8 cellular contexts compared by ENCODE assay signal in genomic region chr3:141498592-141499223, GRCh38. TPM values are rescaled to one million over a fixed set of nuclear protein-coding genes. Genes with fewer than 3 reads are reported as not detected.
DNase-seq lines count a peak whose midpoint lies in the region; ATAC-seq, FAIRE-seq and TF ChIP-seq lines count a peak whose summit lies in the region.

No MANE protein-coding gene starts in this region.

- peaks cover 60% of the 10 kb centered on the region for H3K79me2 ChIP-seq in OCI-LY1 (ENCODE audit: insufficient read depth, low read length)

- peak overlapping the region in 9 of 10 donors; percentile 68 to 89 (median 82) for H3K4me3 Mint-ChIP-seq in naive thymus-derived CD4-positive, alpha-beta T cell

- H3K36me3 ChIP-seq in OCI-LY1 (ENCODE audit: insufficient read depth, low read length) (peaks cover 8% of the 10 kb centered on the region), aorta (ENCODE audit: control insufficient read depth in 1 of 2, insufficient read depth in 2 of 2, low read length in 1 of 2) (no peaks in the 10 kb centered on the region)
- H3K36me3 ChIP-seq in naive thymus-derived CD4-positive, alpha-beta T cell (ENCODE audit: control insufficient read depth in 2 of 3, insufficient read depth in 3 of 3, low read length in 3 of 3) = no peaks in the 10 kb centered on the region

- no peaks in the 10 kb centered on the region for H3K9me3 ChIP-seq in OCI-LY1 (ENCODE audit: low read length)
- no peaks in the 10 kb centered on the region for H3K9me3 ChIP-seq in naive thymus-derived CD4-positive, alpha-beta T cell (ENCODE audit: control insufficient read depth in 2 of 3, low read length in 3 of 3)
- no peaks in the 10 kb centered on the region for H3K9me3 ChIP-seq in aorta (ENCODE audit: control insufficient read depth, low read length)

- peak overlapping the region; percentile 68 for H3K4me2 ChIP-seq in OCI-LY1 (ENCODE audit: low read length)

- H2AFZ ChIP-seq in OCI-LY1 (ENCODE audit: low read length) = no peak overlapping the region

- H3K27me3 ChIP-seq in OCI-LY1 (ENCODE audit: insufficient read depth, low read length) (no peaks in the 10 kb centered on the region), aorta (ENCODE audit: control insufficient read depth in 1 of 2, insufficient read depth in 2 of 2, low read length in 1 of 2) (no peaks in the 10 kb centered on the region)
- no peaks in the 10 kb centered on the region for H3K27me3 ChIP-seq in naive thymus-derived CD4-positive, alpha-beta T cell (ENCODE audit: control insufficient read depth in 2 of 2, insufficient read depth in 2 of 2, low read length in 2 of 2)

- no peaks in the 10 kb centered on the region for H4K20me1 ChIP-seq in OCI-LY1 (ENCODE audit: insufficient read depth, low read length)

- no peak for TF ChIP-seq CTCF in OCI-LY1 (IDR thresholded peaks at IDR 0.05; ENCODE audit: low read length)

- 90 to 91% methylated on average over 6 of the region's 6 CpGs for WGBS in aorta, 2 donors

- peaks cover 14% of the 10 kb centered on the region for H3K4me1 ChIP-seq in OCI-LY1 (ENCODE audit: insufficient read depth, low read length, severe bottlenecking)
- H3K4me1 ChIP-seq in naive thymus-derived CD4-positive, alpha-beta T cell (ENCODE audit: control insufficient read depth in 2 of 2, insufficient read depth in 2 of 2, low read length in 2 of 2) = peaks cover 66 to 69% of the 10 kb centered on the region in 2 donors
- no peaks in the 10 kb centered on the region for H3K4me1 ChIP-seq in aorta (ENCODE audit: control insufficient read depth in 1 of 2, insufficient read depth in 2 of 2, low read length in 2 of 2)

- no peaks in the 10 kb centered on the region for H3K9me2 ChIP-seq in OCI-LY1 (ENCODE audit: low read depth, low read length)

- peaks cover 0 to 45% (median 18%) of the 10 kb centered on the region in 5 donors for H3K36me3 Mint-ChIP-seq in naive thymus-derived CD4-positive, alpha-beta T cell

- H3K4me1 Mint-ChIP-seq in naive thymus-derived CD4-positive, alpha-beta T cell = peaks cover 32 to 76% (median 50%) of the 10 kb centered on the region in 7 donors

- peaks cover 0 to 18% (median 0%) of the 10 kb centered on the region in 11 donors for H3K9me3 Mint-ChIP-seq in naive thymus-derived CD4-positive, alpha-beta T cell

- H3K27ac ChIP-seq in OCI-LY1 (ENCODE audit: low read depth, low read length, poor library complexity, severe bottlenecking) = peak overlapping the region; percentile 48
- H3K27ac ChIP-seq in naive thymus-derived CD4-positive, alpha-beta T cell (ENCODE audit: low read depth, low read length) = peak overlapping the region; percentile 73
- H3K27ac ChIP-seq in aorta (ENCODE audit: low read depth in 1 of 2, low read length in 2 of 2) = no peak overlapping the region

- H3F3A ChIP-seq in OCI-LY1 (ENCODE audit: insufficient read depth, low read length) = no peaks in the 10 kb centered on the region

- 0 out of 2 replicates have a peak overlapping the region, but pooled peaks have one; percentile 8 for H3K9ac ChIP-seq in OCI-LY1 (ENCODE audit: low read length)

- DNase-seq in GM18507 (ENCODE audit: extremely low spot score, insufficient read length, low read depth) (peak; percentile 39), aorta (peak in 1 of 2 donors; percentile 71), occipital lobe (lab: John Stamatoyannopoulos, UW) (no peak), NCI-H510A (lab: John Stamatoyannopoulos, UW) (no peak)
- DNase-seq in activated T-helper 1 cell treated with anti-CD3 and anti-CD28 coated beads, Interleukin-2, amount 50 U/mL, for 16 hours (ENCODE audit: low read depth in 1 of 2, low spot score in 1 of 2) = peak; percentile 56 to 77
- peak; percentile 34 to 96 (median 94) for DNase-seq in naive thymus-derived CD4-positive, alpha-beta T cell

- peak; percentile 94 for FAIRE-seq in GM18507 (lab: Jason Lieb, UNC)

- CTCF ChIA-PET in naive thymus-derived CD4-positive, alpha-beta T cell (lab: Charles Lee) = interaction anchor here (0.8 to 1.7 kb wide), 8 partner anchors 10 to 59 kb away, joined by 3 to 6 read pairs (median 4); no protein-coding TSS in a partner anchor

- POLR2A ChIA-PET in naive thymus-derived CD4-positive, alpha-beta T cell (lab: Charles Lee) = interaction anchor here (0.6 to 4.6 kb wide), 17 partner anchors 8 to 176 kb away, joined by 3 to 91 read pairs (median 3); partner anchors contain the start of gene RASA2

- ATAC-seq in HG02798 (IDR thresholded peaks at IDR 0.05; ENCODE audit: poor library complexity, unreplicated experiment) (peak; percentile 92), aorta (ENCODE audit: low FRiP score) (peak; percentile 63)
- peak; percentile 91 for ATAC-seq in naive thymus-derived CD4-positive, alpha-beta T cell

- H3K4me3 ChIP-seq in OCI-LY1 (ENCODE audit: low read depth, low read length, poor library complexity, severe bottlenecking) (peak overlapping the region; percentile 51), aorta (ENCODE audit: low read length in 2 of 2) (no peak overlapping the region)
- peak overlapping the region; percentile 52 for H3K4me3 ChIP-seq in naive thymus-derived CD4-positive, alpha-beta T cell (ENCODE audit: low read length)

- H3K27ac Mint-ChIP-seq in naive thymus-derived CD4-positive, alpha-beta T cell = peak overlapping the region in 5 of 9 donors; percentile 93 to 99 (median 96)

- intact Hi-C loops in naive thymus-derived CD4-positive, alpha-beta T cell (cut with micrococcal nuclease) = loop anchor here (1.0 to 10.0 kb wide), 16 partner anchors 11 to 949 kb away; partner anchors contain the start of genes RASA2 (in 2 of the 2), ATP1B3 (in 1 of the 2) and XRN1 (in 1 of the 2)
- intact Hi-C loops in aorta (cut with DNase I) = no loop called here

- H3K27me3 Mint-ChIP-seq in naive thymus-derived CD4-positive, alpha-beta T cell = no peaks in the 10 kb centered on the region

RNA-seq across cellular contexts. Expression of gene RASA2, which starts 11.9 kb away (rescaled TPM):
- 100 to 1,000 TPM in 2 of 5 experiments, 10 to 100 TPM in 3; 51.9 to 120 (median 96.3) TPM for total RNA-seq in naive thymus-derived CD4-positive, alpha-beta T cell
- polyA plus RNA-seq in naive thymus-derived CD4-positive, alpha-beta T cell = 10 to 100 TPM; 51.0 to 59.8 TPM
- total RNA-seq in aorta (10 to 100 TPM; 25.5 to 26.1 TPM), occipital lobe (39.3 TPM)
- polyA plus RNA-seq in aorta = 1 to 10 TPM; 6.9 to 7.8 TPM

Comparison
In these comparisons a context has a peak if more than half of its experiments do, and no peak if none do; other contexts are left out.
1. DNase-seq: peak in GM18507 (single experiment), activated T-helper 1 cell treated with anti-CD3 and anti-CD28 coated beads, Interleukin-2, amount 50 U/mL, for 16 hours (2 of 2) and naive thymus-derived CD4-positive, alpha-beta T cell (9 of 9); none in occipital lobe (single experiment) and NCI-H510A (single experiment).
2. H3K27ac ChIP-seq: peak in OCI-LY1 (single experiment) and naive thymus-derived CD4-positive, alpha-beta T cell (single experiment); none in aorta (0 of 2).
3. H3K4me3 ChIP-seq: peak in OCI-LY1 (single experiment) and naive thymus-derived CD4-positive, alpha-beta T cell (single experiment); none in aorta (0 of 2).
4. intact Hi-C loops: an anchor here in naive thymus-derived CD4-positive, alpha-beta T cell (1.0 to 10.0 kb wide); none called in aorta.
5. Peak in every context shown above with its lines, with median percentiles within 50 percentile points of each other: ATAC-seq.